Comparison of ENCODE assay signal across 16 cellular contexts in genomic region chr9:68832853-68833518, GRCh38.
A peak's percentile ranks its signal among the peaks of the same experiment; 100 is the strongest.
DNase-seq lines count a peak whose midpoint lies in the region; ATAC-seq and TF ChIP-seq lines count a peak whose summit lies in the region.
"Had no signal": no experiment of that assay in that cellular context is flagged by ENCODE, and none has a peak within 500 bp of the region (broad histone marks: within the 10 kb centered on the region; RNA-seq: fewer than 3 reads in every experiment).

No MANE protein-coding gene starts in this region.

- H3K27ac Mint-ChIP-seq in stimulated activated effector memory CD8-positive, alpha-beta T cell treated with anti-CD3 and anti-CD28 coated beads, Interleukin-12 subunit alpha, Interleukin-12 subunit beta, amount 100 ng/mL, for 72 hours, result no peak overlapping the region
- H3K27ac Mint-ChIP-seq in osteocyte (ENCODE audit: unreplicated experiment), result no peak overlapping the region
- H3K27ac Mint-ChIP-seq in CD4-positive, alpha-beta T cell, result no peak overlapping the region

- H3K9me3 ChIP-seq in breast epithelium (no peaks in the 10 kb centered on the region), Peyer's patch (no peaks in the 10 kb centered on the region)
- no peaks in the 10 kb centered on the region for H3K9me3 ChIP-seq in CD4-positive, alpha-beta T cell (ENCODE audit: control insufficient read depth, low read length)
- H3K9me3 ChIP-seq: SJSA1 had no signal

- no peaks in the 10 kb centered on the region for H3K9me3 Mint-ChIP-seq in stimulated activated effector memory CD8-positive, alpha-beta T cell treated with anti-CD3 and anti-CD28 coated beads, Interleukin-12 subunit alpha, Interleukin-12 subunit beta, amount 100 ng/mL, for 72 hours
- no peaks in the 10 kb centered on the region for H3K9me3 Mint-ChIP-seq in osteocyte (ENCODE audit: unreplicated experiment)
- no peaks in the 10 kb centered on the region for H3K9me3 Mint-ChIP-seq in CD4-positive, alpha-beta T cell

- H3K4me1 Mint-ChIP-seq in stimulated activated effector memory CD8-positive, alpha-beta T cell treated with anti-CD3 and anti-CD28 coated beads, Interleukin-12 subunit alpha, Interleukin-12 subunit beta, amount 100 ng/mL, for 72 hours, result no peaks in the 10 kb centered on the region
- no peaks in the 10 kb centered on the region for H3K4me1 Mint-ChIP-seq in osteocyte (ENCODE audit: unreplicated experiment)
- H3K4me1 Mint-ChIP-seq in CD4-positive, alpha-beta T cell (ENCODE audit: low read depth), result no peaks in the 10 kb centered on the region

- peak; percentile 8 for DNase-seq in COLO829 (ENCODE audit: low spot score)
- peak; percentile 51 for DNase-seq in LNCaP clone FGC (ENCODE audit: low read depth)
- peak; percentile 63 to 71 for DNase-seq in breast epithelium (ENCODE audit: low spot score in 2 of 2)
- DNase-seq in stimulated activated effector memory CD8-positive, alpha-beta T cell treated with anti-CD3 and anti-CD28 coated beads, Interleukin-12 subunit alpha, Interleukin-12 subunit beta, amount 100 ng/mL, for 72 hours (ENCODE audit: low spot score in 2 of 2), result no peak
- DNase-seq in osteocyte (ENCODE audit: extremely low spot score, unreplicated experiment), result no peak
- DNase-seq in Peyer's patch, result no peak
- DNase-seq in CD4-positive, alpha-beta T cell, result no peak
- DNase-seq: COR-L47, DMS153, IMR-90, Kasumi-1, NCI-H187 treated with DMSO at 0.1 percent for 48 hours, NCI-H69, RPMI8226 had no signal

- TF ChIP-seq POLR2A in breast epithelium (IDR thresholded peaks at IDR 0.05), result no peak
- TF ChIP-seq POLR2A in Peyer's patch (IDR thresholded peaks at IDR 0.05), result no peak

- H3K27me3 Mint-ChIP-seq in osteocyte (ENCODE audit: unreplicated experiment), result no peaks in the 10 kb centered on the region
- no peaks in the 10 kb centered on the region for H3K27me3 Mint-ChIP-seq in CD4-positive, alpha-beta T cell

- intact Hi-C loops in breast epithelium (cut with DNase I; ENCODE audit: low total_unique reads), result no loop called here
- intact Hi-C loops in CD4-positive, alpha-beta T cell (cut with DNase I, micrococcal nuclease), result no loop called here

- H3K4me3 ChIP-seq in LNCaP clone FGC (ENCODE audit: low read depth, low read length), result no peak overlapping the region
- no peak overlapping the region for H3K4me3 ChIP-seq in breast epithelium
- no peak overlapping the region for H3K4me3 ChIP-seq in Peyer's patch
- H3K4me3 ChIP-seq: SJSA1 had no signal

- H3K4me1 ChIP-seq in breast epithelium (no peaks in the 10 kb centered on the region), Peyer's patch (no peaks in the 10 kb centered on the region)
- H3K4me1 ChIP-seq: SJSA1 had no signal

- ATAC-seq in stimulated activated effector memory CD8-positive, alpha-beta T cell treated with anti-CD3 and anti-CD28 coated beads, Interleukin-12 subunit alpha, Interleukin-12 subunit beta, amount 100 ng/mL, for 72 hours, result peak; percentile 20
- no peak for ATAC-seq in CD4-positive, alpha-beta T cell (ENCODE audit: poor library complexity)

- TF ChIP-seq CTCF in LNCaP clone FGC (IDR thresholded peaks at IDR 0.05; ENCODE audit: control insufficient read depth, extremely low read depth, insufficient read depth) (no peak), breast epithelium (IDR thresholded peaks at IDR 0.05) (no peak), osteocyte (IDR thresholded peaks at IDR 0.05) (no peak), Peyer's patch (IDR thresholded peaks at IDR 0.05) (no peak)
- TF ChIP-seq CTCF in CD4-positive, alpha-beta T cell (IDR thresholded peaks at IDR 0.05), result no peak

- CTCF ChIA-PET in CD4-positive, alpha-beta T cell (lab: Charles Lee), result no interaction called here

- no peak overlapping the region for H3K4me3 Mint-ChIP-seq in stimulated activated effector memory CD8-positive, alpha-beta T cell treated with anti-CD3 and anti-CD28 coated beads, Interleukin-12 subunit alpha, Interleukin-12 subunit beta, amount 100 ng/mL, for 72 hours
- H3K4me3 Mint-ChIP-seq in osteocyte (ENCODE audit: unreplicated experiment), result no peak overlapping the region
- no peak overlapping the region for H3K4me3 Mint-ChIP-seq in CD4-positive, alpha-beta T cell

- no peaks in the 10 kb centered on the region for H3K36me3 Mint-ChIP-seq in stimulated activated effector memory CD8-positive, alpha-beta T cell treated with anti-CD3 and anti-CD28 coated beads, Interleukin-12 subunit alpha, Interleukin-12 subunit beta, amount 100 ng/mL, for 72 hours
- no peaks in the 10 kb centered on the region for H3K36me3 Mint-ChIP-seq in osteocyte (ENCODE audit: unreplicated experiment)
- H3K36me3 Mint-ChIP-seq in CD4-positive, alpha-beta T cell (ENCODE audit: low read depth), result no peaks in the 10 kb centered on the region

- H3K36me3 ChIP-seq in breast epithelium (no peaks in the 10 kb centered on the region), Peyer's patch (no peaks in the 10 kb centered on the region)
- H3K36me3 ChIP-seq: SJSA1 had no signal

- H3K27me3 ChIP-seq in breast epithelium (no peaks in the 10 kb centered on the region), Peyer's patch (no peaks in the 10 kb centered on the region)
- H3K27me3 ChIP-seq in CD4-positive, alpha-beta T cell (ENCODE audit: control insufficient read depth, insufficient read depth, low read length), result no peaks in the 10 kb centered on the region
- H3K27me3 ChIP-seq: SJSA1 had no signal

- H3K27ac ChIP-seq in breast epithelium (peak overlapping the region; percentile 53 to 73), Peyer's patch (no peak overlapping the region)
- no peak overlapping the region for H3K27ac ChIP-seq in CD4-positive, alpha-beta T cell (ENCODE audit: low read depth, low read length)
- H3K27ac ChIP-seq: C4-2B, SJSA1 had no signal

- POLR2A ChIA-PET in CD4-positive, alpha-beta T cell (lab: Charles Lee), result interaction anchor here (1.3 kb wide), 1 partner anchor 203 kb away, joined by 3 read pairs; the partner anchor contains the start of gene FXN

Comparison
In these comparisons a context has a peak if more than half of its experiments do, and no peak if none do; other contexts are left out.
1. DNase-seq: peak in COLO829 (single experiment), LNCaP clone FGC (single experiment) and breast epithelium (2 of 2); none in stimulated activated effector memory CD8-positive, alpha-beta T cell treated with anti-CD3 and anti-CD28 coated beads, Interleukin-12 subunit alpha, Interleukin-12 subunit beta, amount 100 ng/mL, for 72 hours (0 of 2), osteocyte (single experiment), Peyer's patch (0 of 3) and CD4-positive, alpha-beta T cell (0 of 10).
2. H3K27ac ChIP-seq: peak in breast epithelium (2 of 2); none in Peyer's patch (0 of 4) and CD4-positive, alpha-beta T cell (single experiment).